In genomic region chr15:60255390-60255789, GRCh38 we compare ENCODE assay signal across 8 cellular contexts.
A peak's percentile ranks its signal among the peaks of the same experiment; 100 is the strongest.
DNase-seq lines count a peak whose midpoint lies in the region; ATAC-seq, FAIRE-seq and TF ChIP-seq lines count a peak whose summit lies in the region.

No MANE protein-coding gene starts in this region.

- WGBS in small intestine, 3 donors: 3 to 25% (median 4%) methylated on average over 2 of the region's 2 CpGs

- no peak for TF ChIP-seq CTCF in CD4-positive, alpha-beta T cell (IDR thresholded peaks at IDR 0.05)

- H3K27me3 ChIP-seq in small intestine (ENCODE audit: control insufficient read depth in 2 of 2, insufficient read depth in 2 of 2, low read length in 2 of 2): peaks cover 0 to 2% of the 10 kb centered on the region in 2 donors
- H3K27me3 ChIP-seq in CD4-positive, alpha-beta T cell (ENCODE audit: control insufficient read depth, insufficient read depth, low read length): peaks cover 8% of the 10 kb centered on the region

- H3K4me1 ChIP-seq in small intestine (ENCODE audit: control insufficient read depth in 2 of 2, insufficient read depth in 1 of 2, low read depth in 1 of 2, low read length in 1 of 2): no peaks in the 10 kb centered on the region

- H3K27ac Mint-ChIP-seq in activated T-helper 17 cell treated with anti-CD3 and anti-CD28 coated beads, Interleukin-2, amount 50 U/mL, for 72 hours: peak overlapping the region; percentile 67
- no peak overlapping the region for H3K27ac Mint-ChIP-seq in CD4-positive, alpha-beta T cell

- H3K27me3 Mint-ChIP-seq in activated T-helper 17 cell treated with anti-CD3 and anti-CD28 coated beads, Interleukin-2, amount 50 U/mL, for 72 hours: peaks cover 31% of the 10 kb centered on the region
- H3K27me3 Mint-ChIP-seq in CD4-positive, alpha-beta T cell: peaks cover 57% of the 10 kb centered on the region

- H3K4me1 Mint-ChIP-seq in activated T-helper 17 cell treated with anti-CD3 and anti-CD28 coated beads, Interleukin-2, amount 50 U/mL, for 72 hours: peaks cover 10% of the 10 kb centered on the region
- no peaks in the 10 kb centered on the region for H3K4me1 Mint-ChIP-seq in CD4-positive, alpha-beta T cell (ENCODE audit: low read depth)

- H3K36me3 ChIP-seq in small intestine (ENCODE audit: control insufficient read depth in 2 of 2, insufficient read depth in 2 of 2, low read length in 2 of 2): no peaks in the 10 kb centered on the region

- H3K36me3 Mint-ChIP-seq in activated T-helper 17 cell treated with anti-CD3 and anti-CD28 coated beads, Interleukin-2, amount 50 U/mL, for 72 hours (ENCODE audit: low read depth): no peaks in the 10 kb centered on the region
- no peaks in the 10 kb centered on the region for H3K36me3 Mint-ChIP-seq in CD4-positive, alpha-beta T cell (ENCODE audit: low read depth)

- no peak for FAIRE-seq in small intestine (lab: Jason Lieb, UNC)

- no peaks in the 10 kb centered on the region for H3K9me3 ChIP-seq in small intestine (ENCODE audit: control insufficient read depth, low read depth)
- no peaks in the 10 kb centered on the region for H3K9me3 ChIP-seq in CD4-positive, alpha-beta T cell (ENCODE audit: control insufficient read depth, low read length)

- intact Hi-C loops in CD4-positive, alpha-beta T cell (cut with DNase I, micrococcal nuclease): no loop called here

- no peak overlapping the region for H3K27ac ChIP-seq in small intestine (ENCODE audit: low read depth in 1 of 2, low read length in 1 of 2)
- no peak overlapping the region for H3K27ac ChIP-seq in CD4-positive, alpha-beta T cell (ENCODE audit: low read depth, low read length)

- DNase-seq in COLO829 (ENCODE audit: low spot score) (peak; percentile 53), small intestine (peak; percentile 46), HuH-7.5 (ENCODE audit: low spot score) (no peak), NCI-H524 (lab: John Stamatoyannopoulos, UW) (no peak)
- no peak for DNase-seq in CD4-positive, alpha-beta T cell

- POLR2A ChIA-PET in CD4-positive, alpha-beta T cell (lab: Charles Lee): no interaction called here

- CTCF ChIA-PET in CD4-positive, alpha-beta T cell (lab: Charles Lee): no interaction called here

- no peak overlapping the region for H3K4me3 ChIP-seq in small intestine (ENCODE audit: low read depth in 1 of 2, low read length in 2 of 2)

- H3K4me3 Mint-ChIP-seq in activated T-helper 17 cell treated with anti-CD3 and anti-CD28 coated beads, Interleukin-2, amount 50 U/mL, for 72 hours: no peak overlapping the region
- no peak overlapping the region for H3K4me3 Mint-ChIP-seq in CD4-positive, alpha-beta T cell

- peak; percentile 60 for ATAC-seq in GM19328 (IDR thresholded peaks at IDR 0.05; ENCODE audit: unreplicated experiment)
- ATAC-seq in HG03196 (IDR thresholded peaks at IDR 0.05; ENCODE audit: unreplicated experiment): peak; percentile 94
- ATAC-seq in activated T-helper 17 cell treated with anti-CD3 and anti-CD28 coated beads, Interleukin-2, amount 50 U/mL, for 72 hours (replicated peaks): peak; percentile 98
- no peak for ATAC-seq in CD4-positive, alpha-beta T cell (ENCODE audit: poor library complexity)

- no peaks in the 10 kb centered on the region for H3K9me3 Mint-ChIP-seq in activated T-helper 17 cell treated with anti-CD3 and anti-CD28 coated beads, Interleukin-2, amount 50 U/mL, for 72 hours
- no peaks in the 10 kb centered on the region for H3K9me3 Mint-ChIP-seq in CD4-positive, alpha-beta T cell

Comparison
In these comparisons a context has a peak if more than half of its experiments do, and no peak if none do; other contexts are left out.
1. DNase-seq: peak in COLO829 (single experiment) and small intestine (single experiment); none in CD4-positive, alpha-beta T cell (0 of 10), HuH-7.5 (single experiment) and NCI-H524 (0 of 2).